In genomic region chr3:157274644-157275137, GRCh38 we compare ENCODE assay signal across 17 cellular contexts.
DNase-seq lines count a peak whose midpoint lies in the region; TF ChIP-seq lines count a peak whose summit lies in the region.
"Had no signal": no experiment of that assay in that cellular context is flagged by ENCODE, and none has a peak within 500 bp of the region (broad histone marks: within the 10 kb centered on the region; RNA-seq: fewer than 3 reads in every experiment).

No MANE protein-coding gene starts in this region.

- no peaks in the 10 kb centered on the region for H3K36me3 ChIP-seq in HUES64 (ENCODE audit: insufficient read depth, low read length)
- H3K36me3 ChIP-seq in iPS-20b (ENCODE audit: insufficient read depth, low read depth, low read length): no peaks in the 10 kb centered on the region
- H3K36me3 ChIP-seq in right atrium auricular region: no peaks in the 10 kb centered on the region
- H3K36me3 ChIP-seq: left ventricle myocardium inferior had no signal

- TF ChIP-seq CTCF in AG09309 (IDR thresholded peaks at IDR 0.05; ENCODE audit: control insufficient read depth, insufficient read depth, low read depth, low read length, missing control alignments) (no peak), right atrium auricular region (IDR thresholded peaks at IDR 0.05) (no peak)

- H3K4me1 ChIP-seq in HUES64 (ENCODE audit: insufficient read depth, low read length) (peaks cover 23% of the 10 kb centered on the region), iPS-20b (ENCODE audit: insufficient read depth, low read length) (peaks cover 14% of the 10 kb centered on the region; the same call in 1 of the 2 replicates), right atrium auricular region (no peaks in the 10 kb centered on the region)
- H3K4me1 ChIP-seq: left ventricle myocardium inferior had no signal

- H3K27me3 ChIP-seq in HUES64 (ENCODE audit: insufficient read depth, low read length) (no peaks in the 10 kb centered on the region), iPS-20b (ENCODE audit: insufficient read depth, low read length) (no peaks in the 10 kb centered on the region), right atrium auricular region (no peaks in the 10 kb centered on the region)

- WGBS in HUES64: 10% methylated on average over 2 of the region's 2 CpGs

- H3K27ac ChIP-seq in HUES64 (ENCODE audit: low read depth, low read length) (peak overlapping the region; percentile 83; the same call in 1 of the 2 replicates), iPS-20b (ENCODE audit: low read length) (peak overlapping the region; percentile 93), right atrium auricular region (no peak overlapping the region)
- H3K27ac ChIP-seq: left ventricle myocardium inferior, SK-N-MC had no signal

- DNase-seq in AG09309 (ENCODE audit: low read depth): peak; percentile 57
- DNase-seq in dermis blood vessel endothelial cell: peak; percentile 54
- DNase-seq in right atrium auricular region (ENCODE audit: low spot score): no peak
- DNase-seq in T1000 (lab: John Stamatoyannopoulos, UW): no peak
- DNase-seq in MV-4-11 (lab: John Stamatoyannopoulos, UW): no peak
- no peak for DNase-seq in NCI-H187 (lab: John Stamatoyannopoulos, UW)
- DNase-seq: ACHN; activated T-cell treated with anti-CD3 and anti-CD28 coated beads, Interleukin-2, amount 50 U/mL, for 1 hour; caudate nucleus; COR-L47; effector memory CD8-positive, alpha-beta T cell; GDM1; left ventricle myocardium inferior; naive thymus-derived CD8-positive, alpha-beta T cell had no signal

- H3K4me3 ChIP-seq in AG09309 (ENCODE audit: control insufficient read depth, low read depth, low read length) (no peak overlapping the region), HUES64 (ENCODE audit: low read length) (peak overlapping the region; percentile 0; the same call in 1 of the 2 replicates), iPS-20b (ENCODE audit: low read length) (peak overlapping the region; percentile 46; the same call in 1 of the 2 replicates), right atrium auricular region (no peak overlapping the region)
- H3K4me3 ChIP-seq: left ventricle myocardium inferior, SK-N-MC had no signal

- H3K9me3 ChIP-seq in HUES64 (ENCODE audit: insufficient read depth, low read depth, low read length): no peaks in the 10 kb centered on the region
- no peaks in the 10 kb centered on the region for H3K9me3 ChIP-seq in iPS-20b (ENCODE audit: insufficient read depth, low read depth, low read length)
- no peaks in the 10 kb centered on the region for H3K9me3 ChIP-seq in right atrium auricular region
- H3K9me3 ChIP-seq: left ventricle myocardium inferior had no signal

- H3K9ac ChIP-seq in HUES64 (ENCODE audit: low read depth, low read length) (no peak overlapping the region), iPS-20b (ENCODE audit: low read depth, low read length) (no peak overlapping the region; the same call in 1 of the 2 replicates)

Comparison
In these comparisons a context has a peak if more than half of its experiments do, and no peak if none do; other contexts are left out.
1. DNase-seq: peak in AG09309 (single experiment) and dermis blood vessel endothelial cell (single experiment); none in right atrium auricular region (single experiment), T1000 (single experiment), MV-4-11 (single experiment) and NCI-H187 (0 of 2).
2. H3K4me3 ChIP-seq: peak in HUES64 (single experiment) and iPS-20b (single experiment); none in AG09309 (single experiment) and right atrium auricular region (0 of 2).
3. H3K27ac ChIP-seq: peak in HUES64 (single experiment) and iPS-20b (single experiment); none in right atrium auricular region (0 of 2).